In genomic region chr6:5078121-5078695, GRCh38 we compare ENCODE assay signal across 11 cellular contexts. TPM values are rescaled to one million over a fixed set of nuclear protein-coding genes. Genes with fewer than 3 reads are reported as not detected.
DNase-seq lines count a peak whose midpoint lies in the region; ATAC-seq and TF ChIP-seq lines count a peak whose summit lies in the region.
"Had no signal": no experiment of that assay in that cellular context is flagged by ENCODE, and none has a peak within 500 bp of the region (broad histone marks: within the 10 kb centered on the region; RNA-seq: fewer than 3 reads in every experiment).

No MANE protein-coding gene starts in this region.

- H3K9me3 ChIP-seq in AG04450 (ENCODE audit: control insufficient read depth, insufficient read depth, low read length) (no peaks in the 10 kb centered on the region), endodermal cell (ENCODE audit: control insufficient read depth, low read length) (no peaks in the 10 kb centered on the region)
- H3K9me3 ChIP-seq: HAP-1 had no signal

- 75 to 80% methylated on average over 3 to 5 of the region's 5 CpGs for WGBS in endodermal cell (ENCODE audit: insufficient coverage in 1 of 2, insufficient read length in 1 of 2), 2 experiments

- H3K4me1 Mint-ChIP-seq in endodermal cell: no peaks in the 10 kb centered on the region
- H3K4me1 Mint-ChIP-seq in activated T-cell treated with anti-CD3 and anti-CD28 coated beads, Interleukin-2, amount 50 U/mL, for 24 hours (ENCODE audit: low read depth): no peaks in the 10 kb centered on the region
- no peaks in the 10 kb centered on the region for H3K4me1 Mint-ChIP-seq in activated naive CD8-positive, alpha-beta T cell treated with anti-CD3 and anti-CD28 coated beads for 36 hours

- H3K27ac ChIP-seq in AG04450 (ENCODE audit: low read depth, low read length) (no peak overlapping the region), endodermal cell (ENCODE audit: low read depth, low read length) (no peak overlapping the region)

- CTCF ChIA-PET in AG04450 (lab: Charles Lee): no interaction called here

- peak; percentile 79 for ATAC-seq in GM21360 (IDR thresholded peaks at IDR 0.05; ENCODE audit: unreplicated experiment)
- ATAC-seq: CD8-positive, alpha-beta T cell had no signal

- peaks cover 2% of the 10 kb centered on the region for H3K9me3 Mint-ChIP-seq in endodermal cell
- H3K9me3 Mint-ChIP-seq in activated T-cell treated with anti-CD3 and anti-CD28 coated beads, Interleukin-2, amount 50 U/mL, for 24 hours: no peaks in the 10 kb centered on the region
- peaks cover 1% of the 10 kb centered on the region for H3K9me3 Mint-ChIP-seq in activated naive CD8-positive, alpha-beta T cell treated with anti-CD3 and anti-CD28 coated beads for 36 hours

- no peaks in the 10 kb centered on the region for H3K4me1 ChIP-seq in endodermal cell (ENCODE audit: control insufficient read depth, insufficient read depth, low read length)

- H3K4me3 ChIP-seq in AG04450 (ENCODE audit: low read depth, low read length) (no peak overlapping the region), endodermal cell (ENCODE audit: low read length) (no peak overlapping the region)
- H3K4me3 ChIP-seq: HAP-1 had no signal

- no peaks in the 10 kb centered on the region for H3K36me3 ChIP-seq in endodermal cell (ENCODE audit: control insufficient read depth, insufficient read depth, low read length)
- H3K36me3 ChIP-seq: HAP-1 had no signal

- H3K27me3 ChIP-seq in AG04450 (ENCODE audit: control insufficient read depth, insufficient read depth, low read length) (peaks cover 6% of the 10 kb centered on the region), endodermal cell (ENCODE audit: control insufficient read depth, insufficient read depth, low read length, poor library complexity, severe bottlenecking) (peaks cover 15% of the 10 kb centered on the region)

- H3K4me3 Mint-ChIP-seq in endodermal cell: no peak overlapping the region
- H3K4me3 Mint-ChIP-seq in activated T-cell treated with anti-CD3 and anti-CD28 coated beads, Interleukin-2, amount 50 U/mL, for 24 hours: no peak overlapping the region
- no peak overlapping the region for H3K4me3 Mint-ChIP-seq in activated naive CD8-positive, alpha-beta T cell treated with anti-CD3 and anti-CD28 coated beads for 36 hours
- H3K4me3 Mint-ChIP-seq: CD8-positive, alpha-beta T cell had no signal

- H3K36me3 Mint-ChIP-seq in endodermal cell (ENCODE audit: low read depth): no peaks in the 10 kb centered on the region
- no peaks in the 10 kb centered on the region for H3K36me3 Mint-ChIP-seq in activated T-cell treated with anti-CD3 and anti-CD28 coated beads, Interleukin-2, amount 50 U/mL, for 24 hours (ENCODE audit: low read depth)
- H3K36me3 Mint-ChIP-seq in activated naive CD8-positive, alpha-beta T cell treated with anti-CD3 and anti-CD28 coated beads for 36 hours: peaks cover 2% of the 10 kb centered on the region
- H3K36me3 Mint-ChIP-seq: CD8-positive, alpha-beta T cell had no signal

- POLR2A ChIA-PET in AG04450 (lab: Yijun Ruan, JAX): no interaction called here

- no peak overlapping the region for H3K27ac Mint-ChIP-seq in endodermal cell
- H3K27ac Mint-ChIP-seq in activated T-cell treated with anti-CD3 and anti-CD28 coated beads, Interleukin-2, amount 50 U/mL, for 24 hours: no peak overlapping the region
- H3K27ac Mint-ChIP-seq in activated naive CD8-positive, alpha-beta T cell treated with anti-CD3 and anti-CD28 coated beads for 36 hours: no peak overlapping the region
- H3K27ac Mint-ChIP-seq: CD8-positive, alpha-beta T cell had no signal

- peak; percentile 7; the same call in 1 of the 2 replicates for TF ChIP-seq CTCF in AG04450 (IDR thresholded peaks at IDR 0.05; ENCODE audit: low read depth, low read length)
- peak; percentile 45 for TF ChIP-seq CTCF in endodermal cell (conservative IDR thresholded peaks at IDR 0.05)

- no peak for DNase-seq in AG04450 (ENCODE audit: low read depth, low spot score)
- peak; percentile 45 for DNase-seq in M059J (ENCODE audit: low read depth)
- no peak for DNase-seq in endodermal cell
- no peak for DNase-seq in activated T-cell treated with anti-CD3 and anti-CD28 coated beads, Interleukin-2, amount 50 U/mL, for 24 hours
- no peak for DNase-seq in activated naive CD8-positive, alpha-beta T cell treated with anti-CD3 and anti-CD28 coated beads for 36 hours
- DNase-seq in NCI-H2227 treated with DMSO at 0.1 percent for 48 hours (lab: John Stamatoyannopoulos, UW): no peak
- no peak for DNase-seq in activated CD4-positive, alpha-beta T cell treated with anti-CD3 and anti-CD28 coated beads for 4 hours
- DNase-seq: CD8-positive, alpha-beta T cell; NCI-H510A had no signal

- H3K9ac ChIP-seq in endodermal cell (ENCODE audit: extremely low read depth, low read length, poor library complexity, severe bottlenecking): no peak overlapping the region

- peaks cover 37% of the 10 kb centered on the region for H3K27me3 Mint-ChIP-seq in endodermal cell (ENCODE audit: insufficient read depth)
- H3K27me3 Mint-ChIP-seq in activated T-cell treated with anti-CD3 and anti-CD28 coated beads, Interleukin-2, amount 50 U/mL, for 24 hours: peaks cover 49% of the 10 kb centered on the region
- H3K27me3 Mint-ChIP-seq in activated naive CD8-positive, alpha-beta T cell treated with anti-CD3 and anti-CD28 coated beads for 36 hours: peaks cover 21% of the 10 kb centered on the region

RNA-seq across cellular contexts. Expression of gene PPP1R3G, which starts 6.9 kb away (rescaled TPM):
- polyA plus RNA-seq in AG04450 (2011; rRNA removed): 0.09 and 0.11 TPM in 2 replicates
- polyA minus RNA-seq in AG04450 (2011; rRNA and poly(A)+ RNA removed): 0.13 and 0.14 TPM in 2 replicates
- 1.3 and 3.0 TPM in 2 replicates for total RNA-seq in M059J (2014; rRNA removed; shearing (Covaris generic))
- total RNA-seq in endodermal cell: not detected
- polyA plus RNA-seq in endodermal cell (2013, experiment 1 of 2): 0.18 TPM
- 0.17 TPM for polyA plus RNA-seq in endodermal cell (2013, experiment 2 of 2)
- total RNA-seq in activated naive CD8-positive, alpha-beta T cell treated with anti-CD3 and anti-CD28 coated beads for 36 hours: under 1 TPM; 0.06 to 0.10 TPM
- total RNA-seq: CD8-positive, alpha-beta T cell had no signal
